In the genomic region with DNA sequence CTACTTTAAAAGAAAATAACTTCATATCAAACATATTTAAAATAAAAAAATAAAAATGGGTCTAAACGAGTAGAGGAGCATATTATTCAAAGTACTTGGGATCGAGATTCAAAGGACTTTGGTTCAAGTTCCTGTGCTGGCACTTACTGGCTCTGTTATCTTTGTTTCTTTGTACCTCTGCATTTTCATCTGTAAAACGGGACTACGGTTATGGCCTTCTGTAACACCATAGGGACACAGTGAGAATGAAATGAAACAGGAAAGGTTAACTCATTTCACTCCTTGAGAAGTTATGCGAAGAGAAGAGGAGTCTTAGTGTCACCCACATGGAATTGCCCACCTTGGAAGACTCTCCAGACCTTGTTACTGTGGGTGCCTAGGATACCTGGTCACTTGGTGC, we compare ENCODE assay signal across 1 cellular context.
TF ChIP-seq lines count a peak whose summit lies in the region.

No MANE protein-coding gene starts in this region.

TF ChIP-seq in K562, 482 proteins besides CTCF, POLR2A, EP300 and RAD21 (continued from another document):
- TF ChIP-seq, protein P1, sequence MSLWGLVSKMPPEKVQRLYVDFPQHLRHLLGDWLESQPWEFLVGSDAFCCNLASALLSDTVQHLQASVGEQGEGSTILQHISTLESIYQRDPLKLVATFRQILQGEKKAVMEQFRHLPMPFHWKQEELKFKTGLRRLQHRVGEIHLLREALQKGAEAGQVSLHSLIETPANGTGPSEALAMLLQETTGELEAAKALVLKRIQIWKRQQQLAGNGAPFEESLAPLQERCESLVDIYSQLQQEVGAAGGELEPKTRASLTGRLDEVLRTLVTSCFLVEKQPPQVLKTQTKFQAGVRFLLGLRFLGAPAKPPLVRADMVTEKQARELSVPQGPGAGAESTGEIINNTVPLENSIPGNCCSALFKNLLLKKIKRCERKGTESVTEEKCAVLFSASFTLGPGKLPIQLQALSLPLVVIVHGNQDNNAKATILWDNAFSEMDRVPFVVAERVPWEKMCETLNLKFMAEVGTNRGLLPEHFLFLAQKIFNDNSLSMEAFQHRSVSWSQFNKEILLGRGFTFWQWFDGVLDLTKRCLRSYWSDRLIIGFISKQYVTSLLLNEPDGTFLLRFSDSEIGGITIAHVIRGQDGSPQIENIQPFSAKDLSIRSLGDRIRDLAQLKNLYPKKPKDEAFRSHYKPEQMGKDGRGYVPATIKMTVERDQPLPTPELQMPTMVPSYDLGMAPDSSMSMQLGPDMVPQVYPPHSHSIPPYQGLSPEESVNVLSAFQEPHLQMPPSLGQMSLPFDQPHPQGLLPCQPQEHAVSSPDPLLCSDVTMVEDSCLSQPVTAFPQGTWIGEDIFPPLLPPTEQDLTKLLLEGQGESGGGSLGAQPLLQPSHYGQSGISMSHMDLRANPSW (CRISPR knock-in tag; IDR thresholded peaks at IDR 0.05), result no peak
- TF ChIP-seq RBM25 (IDR thresholded peaks at IDR 0.05; ENCODE audit: low read depth, low read length, severe bottlenecking) (peak; percentile 51), ZNF668 (CRISPR knock-in tag; IDR thresholded peaks at IDR 0.05) (0 out of 2 replicates have a peak, but pooled peaks have one; percentile 48), KAT7 (CRISPR knock-in tag; IDR thresholded peaks at IDR 0.05; ENCODE audit: borderline replicate concordance) (no peak), SIN3B (IDR thresholded peaks at IDR 0.05; ENCODE audit: low read depth) (no peak)
